ENCODE assay signal across 31 cellular contexts in the genomic region with DNA sequence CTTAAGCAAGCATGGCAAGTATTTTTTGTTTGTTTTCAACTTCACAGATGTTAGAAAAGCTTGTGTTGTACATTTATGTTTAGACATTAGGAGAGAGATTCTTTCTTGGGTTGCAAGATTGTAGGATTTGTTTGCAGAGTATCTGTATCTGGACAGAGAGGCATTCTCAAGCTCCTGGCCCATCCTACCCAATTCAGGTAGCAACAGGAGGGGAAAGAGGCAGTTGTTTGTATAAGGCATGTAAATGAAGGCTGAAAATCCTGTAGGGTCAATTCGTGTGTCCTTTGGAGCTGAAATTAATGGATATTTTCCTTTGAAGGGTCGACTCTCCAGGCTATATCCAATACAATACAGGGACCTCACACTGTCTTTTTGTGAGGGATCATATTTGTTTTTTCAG.
"Had no signal": no experiment of that assay in that cellular context is flagged by ENCODE, and none has a peak within 500 bp of the region (broad histone marks: within the 10 kb centered on the region; RNA-seq: fewer than 3 reads in every experiment).

No MANE protein-coding gene starts in this region.

- ATAC-seq: activated CD4-positive, alpha-beta T cell treated with anti-CD3 and anti-CD28 coated beads for 36 hours; activated CD8-positive, alpha-beta memory T cell treated with anti-CD3 and anti-CD28 coated beads, Interleukin-2, amount 10 ng/mL, durations not matched to agents 7 days and 5 days; activated CD8-positive, alpha-beta T cell treated with anti-CD3 and anti-CD28 coated beads, Interleukin-2, amount 10 ng/mL, durations not matched to agents 7 days and 5 days; activated naive CD8-positive, alpha-beta T cell treated with anti-CD3 and anti-CD28 coated beads, Interleukin-2, amount 50 U/mL, for 24 hours; body of pancreas; effector memory CD8-positive, alpha-beta T cell; foreskin keratinocyte; gastrocnemius medialis; heart left ventricle had no signal

- H3K27me3 ChIP-seq: adrenal gland, body of pancreas, esophagus muscularis mucosa, gastrocnemius medialis, heart left ventricle had no signal

- H3K36me3 ChIP-seq: adrenal gland, esophagus muscularis mucosa, gastrocnemius medialis, heart left ventricle, WERI-Rb-1 had no signal

- H3K27ac ChIP-seq: adrenal gland, body of pancreas, esophagus muscularis mucosa, foreskin keratinocyte, gastrocnemius medialis, heart left ventricle, WERI-Rb-1 had no signal

- H3K4me1 ChIP-seq: foreskin keratinocyte had no signal

- H3K4me3 ChIP-seq: adrenal gland, body of pancreas, esophagus muscularis mucosa, gastrocnemius medialis, heart left ventricle had no signal

- H3K9me3 ChIP-seq: adrenal gland, body of pancreas, esophagus muscularis mucosa, gastrocnemius medialis, heart left ventricle had no signal

- DNase-seq: activated CD4-positive, alpha-beta memory T cell treated with anti-CD3 and anti-CD28 coated beads for 36 hours; activated CD4-positive, alpha-beta T cell treated with anti-CD3 and anti-CD28 coated beads for 36 hours; activated CD4-positive, alpha-beta T cell treated with anti-CD3 and anti-CD28 coated beads, Interleukin-2, amount 10 ng/mL, durations not matched to agents 24 days and 14 days; activated CD4-positive, CD25-positive, alpha-beta regulatory T cell; activated CD4-positive, CD25-positive, alpha-beta regulatory T cell treated with anti-CD3 and anti-CD28 coated beads, Interleukin-2, amount 50 U/mL, for 72 hours; activated CD8-positive, alpha-beta memory T cell treated with anti-CD3 and anti-CD28 coated beads, Interleukin-2, amount 10 ng/mL, durations not matched to agents 7 days and 5 days; activated CD8-positive, alpha-beta memory T cell treated with anti-CD3 and anti-CD28 coated beads, Interleukin-2, amount 50 U/mL, for 4 hours; activated CD8-positive, alpha-beta T cell treated with anti-CD3 and anti-CD28 coated beads, Interleukin-2, amount 10 ng/mL, durations not matched to agents 7 days and 5 days; activated effector memory CD4-positive, alpha-beta T cell treated with anti-CD3 and anti-CD28 coated beads, Interleukin-2, amount 50 U/mL, for 16 hours; activated naive CD4-positive, alpha-beta T cell treated with anti-CD3 and anti-CD28 coated beads for 36 hours; activated naive CD8-positive, alpha-beta T cell treated with anti-CD3 and anti-CD28 coated beads for 36 hours; activated naive CD8-positive, alpha-beta T cell treated with anti-CD3 and anti-CD28 coated beads, Interleukin-2, amount 50 U/mL, for 24 hours; activated T-cell treated with anti-CD3 and anti-CD28 coated beads, Interleukin-2, amount 50 U/mL, for 1 hour; activated T-cell treated with anti-CD3 and anti-CD28 coated beads, Interleukin-2, amount 50 U/mL, for 48 hours; adrenal gland; amygdala; aorta; body of pancreas; caudate nucleus; cortex of kidney; dermis blood vessel endothelial cell; effector CD4-positive, alpha-beta T cell; effector memory CD8-positive, alpha-beta T cell; foreskin keratinocyte; gastrocnemius medialis; glutamatergic neuron; heart left ventricle; T1000 had no signal

- FAIRE-seq: colon had no signal
